1 cellular context compared by ENCODE assay signal in the genomic region with DNA sequence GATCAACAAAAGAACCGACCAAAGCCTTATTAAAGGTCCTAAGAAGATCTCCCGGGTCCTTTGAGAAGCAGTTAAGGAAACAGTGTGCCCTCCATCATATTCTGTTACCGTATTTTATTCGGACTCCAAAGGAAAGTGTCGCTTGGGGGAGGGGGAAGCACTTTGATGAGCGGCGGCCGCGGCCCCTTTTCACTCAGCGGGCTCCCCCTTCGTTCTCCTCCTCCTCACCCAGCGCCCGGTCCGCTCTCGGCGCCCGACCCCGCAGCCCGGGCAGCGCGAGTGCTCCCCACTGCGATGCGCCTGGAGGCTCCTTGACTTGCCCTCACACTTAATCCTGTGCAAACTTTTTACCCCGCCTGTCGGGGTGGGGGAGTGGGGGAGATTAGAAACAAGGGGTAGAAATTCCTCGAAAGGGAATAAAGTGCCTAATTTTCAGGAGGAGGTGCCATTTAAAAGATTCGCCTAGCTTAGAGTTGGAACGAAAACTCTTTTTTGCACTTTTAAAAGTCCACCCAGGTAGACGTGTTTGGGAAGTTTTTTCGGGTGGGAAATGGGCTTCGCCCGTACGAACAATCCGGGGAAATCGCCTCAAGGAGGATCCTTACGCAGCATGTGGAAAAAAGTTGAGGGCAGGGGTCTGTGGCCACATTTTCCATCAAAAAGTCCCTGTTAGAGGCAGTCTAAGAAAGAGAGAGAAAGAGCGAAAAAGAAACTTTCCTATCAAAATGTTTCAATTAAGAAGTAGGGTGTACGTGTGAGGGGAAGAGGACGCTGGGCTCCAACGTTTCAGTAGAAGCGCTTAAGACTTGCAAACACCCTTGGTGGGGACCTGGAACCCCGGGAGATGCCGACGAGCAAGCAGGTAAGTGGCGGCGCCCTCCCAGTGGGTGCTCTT.
TF ChIP-seq lines count a peak whose summit lies in the region.

No MANE protein-coding gene starts in this region.

TF ChIP-seq in HepG2, 621 proteins besides CTCF, POLR2A, EP300 and RAD21 (continued from another document):
- TF ChIP-seq, protein P1, sequence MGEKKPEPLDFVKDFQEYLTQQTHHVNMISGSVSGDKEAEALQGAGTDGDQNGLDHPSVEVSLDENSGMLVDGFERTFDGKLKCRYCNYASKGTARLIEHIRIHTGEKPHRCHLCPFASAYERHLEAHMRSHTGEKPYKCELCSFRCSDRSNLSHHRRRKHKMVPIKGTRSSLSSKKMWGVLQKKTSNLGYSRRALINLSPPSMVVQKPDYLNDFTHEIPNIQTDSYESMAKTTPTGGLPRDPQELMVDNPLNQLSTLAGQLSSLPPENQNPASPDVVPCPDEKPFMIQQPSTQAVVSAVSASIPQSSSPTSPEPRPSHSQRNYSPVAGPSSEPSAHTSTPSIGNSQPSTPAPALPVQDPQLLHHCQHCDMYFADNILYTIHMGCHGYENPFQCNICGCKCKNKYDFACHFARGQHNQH (CRISPR knock-in tag; IDR thresholded peaks at IDR 0.05) = 0 out of 2 replicates have a peak, but pooled peaks have one; percentile 5
- TF ChIP-seq ZBTB20 (CRISPR knock-in tag; IDR thresholded peaks at IDR 0.05; ENCODE audit: borderline replicate concordance, low read depth) (no peak), ZNF124 (CRISPR knock-in tag; IDR thresholded peaks at IDR 0.05) (0 out of 2 replicates have a peak, but pooled peaks have one; percentile 12), KLF15 (CRISPR knock-in tag; IDR thresholded peaks at IDR 0.05; ENCODE audit: borderline replicate concordance) (0 out of 2 replicates have a peak, but pooled peaks have one; percentile 10), RFX1 (IDR thresholded peaks at IDR 0.05) (no peak), ZNF546 (CRISPR knock-in tag; conservative IDR thresholded peaks at IDR 0.05) (no peak; the same call in 1 of the 2 replicates), POLR2G (IDR thresholded peaks at IDR 0.05; ENCODE audit: low read depth, low read length) (peak; percentile 71), ZNF33A (CRISPR knock-in tag; IDR thresholded peaks at IDR 0.05; ENCODE audit: borderline replicate concordance) (no peak), ZNF567 (CRISPR knock-in tag; IDR thresholded peaks at IDR 0.05; ENCODE audit: borderline replicate concordance) (no peak), SYNCRIP (IDR thresholded peaks at IDR 0.05; ENCODE audit: insufficient read depth, low read depth, low read length) (no peak), GFI1 (CRISPR knock-in tag; IDR thresholded peaks at IDR 0.05; ENCODE audit: borderline replicate concordance) (no peak; the same call in 1 of the 2 replicates), ZNF768 (CRISPR knock-in tag; IDR thresholded peaks at IDR 0.05) (peak; percentile 58; the same call in 1 of the 2 replicates), RBFOX2 (IDR thresholded peaks at IDR 0.05; ENCODE audit: low read depth, low read length) (no peak), ARHGAP35 (CRISPR knock-in tag; IDR thresholded peaks at IDR 0.05; ENCODE audit: borderline replicate concordance) (no peak), MBD4 (IDR thresholded peaks at IDR 0.05; ENCODE audit: borderline replicate concordance, low read length) (no peak), ZNF331 (CRISPR knock-in tag; IDR thresholded peaks at IDR 0.05) (0 out of 2 replicates have a peak, but pooled peaks have one; percentile 10), ZNF616 (CRISPR knock-in tag; IDR thresholded peaks at IDR 0.05; ENCODE audit: low read depth) (no peak), TIGD3 (CRISPR knock-in tag; IDR thresholded peaks at IDR 0.05; ENCODE audit: borderline replicate concordance) (peak; percentile 36; the same call in 1 of the 2 replicates), ZSCAN29 (CRISPR knock-in tag; conservative IDR thresholded peaks at IDR 0.05) (no peak), SP140L (CRISPR knock-in tag; IDR thresholded peaks at IDR 0.05; ENCODE audit: borderline replicate concordance) (0 out of 2 replicates have a peak, but pooled peaks have one; percentile 35), ZNF598 (CRISPR knock-in tag; IDR thresholded peaks at IDR 0.05; ENCODE audit: borderline replicate concordance) (no peak), ZNF570 (CRISPR knock-in tag; IDR thresholded peaks at IDR 0.05; ENCODE audit: borderline replicate concordance) (no peak; the same call in 1 of the 2 replicates), FOXA1 (IDR thresholded peaks at IDR 0.05) (no peak), FOXA1 (CRISPR knock-in tag; IDR thresholded peaks at IDR 0.05) (no peak), SNAPC5 (CRISPR knock-in tag; IDR thresholded peaks at IDR 0.05; ENCODE audit: borderline replicate concordance) (0 out of 2 replicates have a peak, but pooled peaks have one; percentile 72), SIX1 (CRISPR knock-in tag; IDR thresholded peaks at IDR 0.05; ENCODE audit: borderline replicate concordance) (no peak), MED1 (CRISPR knock-in tag; IDR thresholded peaks at IDR 0.05) (0 out of 2 replicates have a peak, but pooled peaks have one; percentile 14), NFYB (CRISPR knock-in tag; IDR thresholded peaks at IDR 0.05) (no peak)
- TF ChIP-seq, protein P2, sequence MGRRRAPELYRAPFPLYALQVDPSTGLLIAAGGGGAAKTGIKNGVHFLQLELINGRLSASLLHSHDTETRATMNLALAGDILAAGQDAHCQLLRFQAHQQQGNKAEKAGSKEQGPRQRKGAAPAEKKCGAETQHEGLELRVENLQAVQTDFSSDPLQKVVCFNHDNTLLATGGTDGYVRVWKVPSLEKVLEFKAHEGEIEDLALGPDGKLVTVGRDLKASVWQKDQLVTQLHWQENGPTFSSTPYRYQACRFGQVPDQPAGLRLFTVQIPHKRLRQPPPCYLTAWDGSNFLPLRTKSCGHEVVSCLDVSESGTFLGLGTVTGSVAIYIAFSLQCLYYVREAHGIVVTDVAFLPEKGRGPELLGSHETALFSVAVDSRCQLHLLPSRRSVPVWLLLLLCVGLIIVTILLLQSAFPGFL (CRISPR knock-in tag; IDR thresholded peaks at IDR 0.05) = no peak
- TF ChIP-seq, protein P3, sequence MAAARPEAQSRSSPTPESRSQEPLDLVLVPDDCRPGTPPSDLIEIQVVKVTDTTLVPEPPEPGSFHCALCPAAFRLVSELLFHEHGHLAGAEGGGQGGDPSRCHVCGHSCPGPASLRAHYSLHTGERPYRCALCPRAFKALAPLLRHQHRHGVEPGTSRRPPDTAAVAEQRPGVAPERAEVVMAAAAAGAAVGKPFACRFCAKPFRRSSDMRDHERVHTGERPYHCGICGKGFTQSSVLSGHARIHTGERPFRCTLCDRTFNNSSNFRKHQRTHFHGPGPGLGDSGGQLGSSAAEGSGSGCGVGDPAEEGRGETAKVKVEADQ (CRISPR knock-in tag; IDR thresholded peaks at IDR 0.05; ENCODE audit: borderline replicate concordance) = peak; percentile 71; the same call in 1 of the 2 replicates
- TF ChIP-seq, protein P4, sequence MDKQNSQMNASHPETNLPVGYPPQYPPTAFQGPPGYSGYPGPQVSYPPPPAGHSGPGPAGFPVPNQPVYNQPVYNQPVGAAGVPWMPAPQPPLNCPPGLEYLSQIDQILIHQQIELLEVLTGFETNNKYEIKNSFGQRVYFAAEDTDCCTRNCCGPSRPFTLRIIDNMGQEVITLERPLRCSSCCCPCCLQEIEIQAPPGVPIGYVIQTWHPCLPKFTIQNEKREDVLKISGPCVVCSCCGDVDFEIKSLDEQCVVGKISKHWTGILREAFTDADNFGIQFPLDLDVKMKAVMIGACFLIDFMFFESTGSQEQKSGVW (CRISPR knock-in tag; IDR thresholded peaks at IDR 0.05; ENCODE audit: borderline replicate concordance) = no peak
